ENCODE assay signal across 26 cellular contexts in the genomic region with DNA sequence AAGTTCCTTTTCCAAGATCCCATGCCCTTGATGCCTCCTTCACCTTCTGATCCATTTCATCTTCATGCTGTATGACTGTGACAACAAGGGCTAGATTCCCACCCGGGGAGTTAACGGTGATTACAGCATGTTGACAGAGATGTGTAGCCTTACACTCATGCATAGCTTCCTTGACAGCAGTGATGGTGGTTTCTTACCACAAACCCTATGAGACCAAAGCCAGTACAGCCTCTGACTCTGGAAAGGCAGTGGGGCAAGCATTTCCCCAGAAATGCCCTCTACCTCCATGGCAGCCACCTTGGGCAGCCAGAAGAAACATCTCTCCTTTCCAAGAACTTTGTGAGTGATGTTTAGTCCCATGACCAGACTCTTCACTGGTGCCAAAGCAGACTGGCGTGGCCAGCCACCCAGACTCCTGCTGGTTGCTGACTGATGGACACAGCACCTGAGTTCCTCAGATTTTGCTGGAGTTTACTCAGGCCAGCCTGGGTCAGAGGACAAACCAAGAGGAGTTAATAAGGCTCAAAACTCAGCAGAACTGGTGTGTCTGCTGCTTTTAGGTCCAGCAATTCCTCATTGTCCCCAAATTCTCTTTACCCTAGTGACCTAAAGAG.
"Had no signal": no experiment of that assay in that cellular context is flagged by ENCODE, and none has a peak within 500 bp of the region (broad histone marks: within the 10 kb centered on the region; RNA-seq: fewer than 3 reads in every experiment).

No MANE protein-coding gene starts in this region.

- H3K27me3 ChIP-seq: esophagus squamous epithelium, heart right ventricle, left lung, neural progenitor cell, right lobe of liver, testis, tibial nerve, upper lobe of left lung, uterus had no signal

- DNase-seq: dermis blood vessel endothelial cell; effector memory CD4-positive, alpha-beta T cell; erythroblast; esophagus squamous epithelium; foreskin melanocyte; glutamatergic neuron; hippocampal formation; left lung; mesenchymal stem cell; mucosa of descending colon; naive thymus-derived CD4-positive, alpha-beta T cell; right lobe of liver; stimulated activated CD4-positive, alpha-beta T cell treated with anti-CD3 and anti-CD28 coated beads, Interleukin-12 subunit alpha, Interleukin-12 subunit beta, amount 100 ng/mL, for 4 hours; stimulated activated CD4-positive, alpha-beta T cell treated with anti-CD3 and anti-CD28 coated beads, Interleukin-1b, Interleukin-23, amount 100 ng/mL, for 48 hours; stimulated activated CD4-positive, alpha-beta T cell treated with anti-CD3 and anti-CD28 coated beads, Interleukin-4, amount 100 ng/mL, for 1 hour; stimulated activated CD8-positive, alpha-beta memory T cell treated with anti-CD3 and anti-CD28 coated beads, Interleukin-4, amount 100 ng/mL, for 48 hours; stimulated activated naive CD8-positive, alpha-beta T cell treated with anti-CD3 and anti-CD28 coated beads, Interleukin-15, Interleukin-2, amounts not matched to agents 100 U/mL and 50 U/mL, for 24 hours; testis; upper lobe of left lung; uterus had no signal

- H3K4me3 ChIP-seq: coronary artery, esophagus squamous epithelium, heart right ventricle, left lung, mucosa of descending colon, neural progenitor cell, right lobe of liver, smooth muscle cell, testis, tibial nerve, upper lobe of left lung, uterus had no signal

- H3K9me3 ChIP-seq: esophagus squamous epithelium, heart right ventricle, left lung, mucosa of descending colon, right lobe of liver, testis, tibial nerve, upper lobe of left lung, uterus had no signal

- H3K4me1 ChIP-seq: left lung, neural progenitor cell, parathyroid adenoma, right lobe of liver, testis, upper lobe of left lung, uterus had no signal

- ATAC-seq: left lung; mucosa of descending colon; naive thymus-derived CD4-positive, alpha-beta T cell; right lobe of liver; stimulated activated naive CD8-positive, alpha-beta T cell treated with anti-CD3 and anti-CD28 coated beads, Interleukin-15, Interleukin-2, amounts not matched to agents 100 U/mL and 50 U/mL, for 24 hours had no signal

- H3K27ac ChIP-seq: coronary artery, esophagus squamous epithelium, heart right ventricle, left lung, neural progenitor cell, parathyroid adenoma, right lobe of liver, testis, tibial nerve, upper lobe of left lung, uterus had no signal

- H3K36me3 ChIP-seq: esophagus squamous epithelium, heart right ventricle, left lung, neural progenitor cell, right lobe of liver, tibial nerve, upper lobe of left lung, uterus had no signal
